39 cellular contexts compared by ENCODE assay signal in the genomic region with DNA sequence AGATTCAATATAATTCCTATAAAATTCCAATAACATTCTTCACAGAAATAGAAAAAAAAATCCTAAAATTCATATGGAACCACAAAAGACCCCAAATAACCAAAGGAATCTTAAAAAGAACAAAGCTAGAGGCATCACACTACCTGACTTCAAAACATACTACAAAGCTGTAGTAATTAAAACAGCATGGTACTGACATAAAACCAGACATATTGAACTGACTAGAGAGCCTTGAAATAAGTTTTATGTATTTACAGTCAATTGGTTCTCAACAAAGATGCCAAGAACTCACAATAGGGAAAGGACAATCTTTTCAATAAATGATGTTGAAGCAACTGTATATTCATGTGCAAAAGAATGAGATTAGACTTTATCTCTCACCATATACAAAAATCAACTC. TPM values are rescaled to one million over a fixed set of nuclear protein-coding genes. Genes with fewer than 3 reads are reported as not detected.
"Had no signal": no experiment of that assay in that cellular context is flagged by ENCODE, and none has a peak within 500 bp of the region (broad histone marks: within the 10 kb centered on the region; RNA-seq: fewer than 3 reads in every experiment).

No MANE protein-coding gene starts in this region.

- H3K36me3 ChIP-seq: MG63 had no signal

- H3K4me3 ChIP-seq: MG63 had no signal

- DNase-seq: Kasumi-1, MG63, MM.1S, MV-4-11, NCI-H1048, NCI-H1092, NCI-H1092 treated with DMSO at 0.1 percent for 48 hours, NCI-H1105, NCI-H1105 treated with DMSO at 0.1 percent for 48 hours, NCI-H1417, NCI-H1417 treated with DMSO at 0.1 percent for 48 hours, NCI-H1436, NCI-H1436 treated with DMSO at 0.1 percent for 48 hours, NCI-H146, NCI-H1694, NCI-H1694 treated with DMSO at 0.1 percent for 48 hours, NCI-H187, NCI-H187 treated with DMSO at 0.1 percent for 48 hours, NCI-H1930, NCI-H2029, NCI-H2029 treated with DMSO at 0.1 percent for 48 hours, NCI-H2081, NCI-H2081 treated with DMSO at 0.1 percent for 48 hours, NCI-H2107, NCI-H2171, NCI-H2171 treated with DMSO at 0.1 percent for 48 hours, NCI-H2227 treated with DMSO at 0.1 percent for 48 hours, NCI-H226, NCI-H345, NCI-H446, NCI-H446 treated with DMSO at 0.1 percent for 48 hours, NCI-H510A, NCI-H510A treated with DMSO at 0.1 percent for 48 hours, NCI-H524, NCI-H524 treated with DMSO at 0.1 percent for 48 hours had no signal

RNA-seq across cellular contexts. Expression of a gene that starts 36.9 kb away (rescaled TPM):
- total RNA-seq: LHCN-M2, M059J, MCF 10A had no signal

RNA-seq across cellular contexts. Expression of a gene that starts 54.0 kb away (rescaled TPM):
- total RNA-seq: LHCN-M2, M059J, MCF 10A, NCI-H460 had no signal
